In genomic region chr17:73100363-73100762, GRCh38 we compare ENCODE assay signal across 7 cellular contexts.
"Had no signal": no experiment of that assay in that cellular context is flagged by ENCODE, and none has a peak within 500 bp of the region (broad histone marks: within the 10 kb centered on the region; RNA-seq: fewer than 3 reads in every experiment).

No MANE protein-coding gene starts in this region.

- H3K27ac Mint-ChIP-seq: GM23338, H9, HFFc6 had no signal

- H3K9me3 Mint-ChIP-seq: HFFc6 had no signal

- H3K4me2 ChIP-seq: GM23338 had no signal

- DNase-seq: H9, HCEC 1CT, HFFc6, IMR-90 had no signal

- H3K4me3 ChIP-seq: GM23338 had no signal

- H3K4me3 Mint-ChIP-seq: GM23338, H9, HFFc6 had no signal

- FAIRE-seq: H1, H54 had no signal

- ATAC-seq: GM23338 had no signal
